ENCODE assay signal across 22 cellular contexts in the genomic region with DNA sequence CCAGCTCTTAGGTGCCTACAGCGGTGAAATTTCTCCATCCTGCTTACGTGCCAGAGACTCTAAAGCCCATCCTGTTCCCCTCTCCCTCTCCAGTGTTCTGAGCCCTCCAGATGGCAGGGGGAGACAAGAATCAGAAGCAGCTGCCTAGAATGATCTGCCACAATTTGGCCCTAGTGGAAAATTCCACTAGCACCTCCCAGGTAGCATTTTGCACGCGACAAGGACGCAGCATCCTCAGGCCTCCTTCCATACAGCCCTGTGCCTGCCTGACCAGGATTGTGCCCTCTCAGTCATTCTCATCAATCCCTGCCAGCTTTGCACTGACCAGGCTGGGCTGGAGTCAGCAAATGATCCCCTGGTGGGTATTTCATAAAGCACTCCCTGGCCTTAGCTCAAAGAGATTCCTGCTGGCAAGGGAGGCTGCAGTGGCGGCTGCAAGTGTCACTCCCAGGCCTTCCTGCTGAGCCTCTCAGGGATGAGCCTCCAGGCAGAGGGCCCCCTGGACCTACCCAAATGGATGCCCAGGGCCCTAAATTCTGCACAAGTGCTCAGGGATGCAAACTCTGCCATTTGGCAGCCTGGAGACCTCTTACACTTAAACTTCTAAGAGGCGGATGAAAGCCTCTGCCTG.
"Had no signal": no experiment of that assay in that cellular context is flagged by ENCODE, and none has a peak within 500 bp of the region (broad histone marks: within the 10 kb centered on the region; RNA-seq: fewer than 3 reads in every experiment).

No MANE protein-coding gene starts in this region.

- FAIRE-seq: endothelial cell of umbilical vein, keratinocyte, small intestine had no signal

- ATAC-seq: activated T-cell treated with anti-CD3 and anti-CD28 coated beads, Interleukin-2, amount 50 U/mL, for 72 hours; left cardiac atrium had no signal

- H3K4me1 Mint-ChIP-seq: activated CD4-positive, alpha-beta T cell treated with anti-CD3 and anti-CD28 coated beads, Interleukin-2, amount 10 ng/mL, durations not matched to agents 24 days and 14 days; activated naive CD8-positive, alpha-beta T cell treated with anti-CD3 and anti-CD28 coated beads for 36 hours; brain; nephron progenitor cell had no signal

- H3K27ac Mint-ChIP-seq: activated CD4-positive, alpha-beta memory T cell treated with anti-CD3 and anti-CD28 coated beads for 36 hours; activated CD4-positive, alpha-beta T cell treated with anti-CD3 and anti-CD28 coated beads, Interleukin-2, amount 10 ng/mL, durations not matched to agents 24 days and 14 days; activated naive CD4-positive, alpha-beta T cell treated with anti-CD3 and anti-CD28 coated beads for 36 hours; activated naive CD8-positive, alpha-beta T cell treated with anti-CD3 and anti-CD28 coated beads for 36 hours; activated T-cell treated with anti-CD3 and anti-CD28 coated beads, Interleukin-2, amount 50 U/mL, for 72 hours; nephron progenitor cell had no signal

- H3K36me3 Mint-ChIP-seq: activated CD4-positive, alpha-beta memory T cell treated with anti-CD3 and anti-CD28 coated beads for 36 hours; activated naive CD8-positive, alpha-beta T cell treated with anti-CD3 and anti-CD28 coated beads for 36 hours had no signal

- H3K4me3 Mint-ChIP-seq: activated CD4-positive, alpha-beta memory T cell treated with anti-CD3 and anti-CD28 coated beads for 36 hours; activated CD4-positive, alpha-beta T cell treated with anti-CD3 and anti-CD28 coated beads, Interleukin-2, amount 10 ng/mL, durations not matched to agents 24 days and 14 days; activated naive CD4-positive, alpha-beta T cell treated with anti-CD3 and anti-CD28 coated beads for 36 hours; activated naive CD8-positive, alpha-beta T cell treated with anti-CD3 and anti-CD28 coated beads for 36 hours; activated T-cell treated with anti-CD3 and anti-CD28 coated beads, Interleukin-2, amount 50 U/mL, for 72 hours; brain; nephron progenitor cell had no signal

- DNase-seq: activated CD4-positive, alpha-beta memory T cell treated with anti-CD3 and anti-CD28 coated beads for 36 hours; activated CD4-positive, alpha-beta T cell treated with anti-CD3 and anti-CD28 coated beads, Interleukin-2, amount 10 ng/mL, durations not matched to agents 24 days and 14 days; activated CD4-positive, CD25-positive, alpha-beta regulatory T cell treated with anti-CD3 and anti-CD28 coated beads, Interleukin-2, amount 50 U/mL, for 72 hours; activated naive CD4-positive, alpha-beta T cell treated with anti-CD3 and anti-CD28 coated beads for 36 hours; activated naive CD8-positive, alpha-beta T cell treated with anti-CD3 and anti-CD28 coated beads for 36 hours; activated T-cell treated with anti-CD3 and anti-CD28 coated beads for 4 hours; activated T-cell treated with anti-CD3 and anti-CD28 coated beads, Interleukin-2, amount 50 U/mL, for 72 hours; foreskin fibroblast; hippocampal formation; left cardiac atrium; mammary epithelial cell; nephron progenitor cell; ovary; retina; sigmoid colon; small intestine; stimulated activated CD4-positive, alpha-beta T cell treated with anti-CD3 and anti-CD28 coated beads, Interleukin-2, amount 100 ng/mL, for 24 hours; stimulated activated naive CD4-positive, alpha-beta T cell treated with Interleukin-2 at 50 U/mL for 16 hours; T-helper 2 cell had no signal

- H3K9me3 Mint-ChIP-seq: activated CD4-positive, alpha-beta T cell treated with anti-CD3 and anti-CD28 coated beads, Interleukin-2, amount 10 ng/mL, durations not matched to agents 24 days and 14 days had no signal
